In genomic region chr19:46753420-46754155, GRCh38 we compare ENCODE assay signal across 8 cellular contexts. TPM values are rescaled to one million over a fixed set of nuclear protein-coding genes. Genes with fewer than 3 reads are reported as not detected.
DNase-seq lines count a peak whose midpoint lies in the region; ATAC-seq and TF ChIP-seq lines count a peak whose summit lies in the region.

No MANE protein-coding gene starts in this region.

- H3K36me3 ChIP-seq in lower lobe of right lung, result peaks cover 14% of the 10 kb centered on the region

- intact Hi-C loops in lower lobe of right lung (cut with DNase I), result no loop called here

- DNase-seq in GM12864 (ENCODE audit: low read depth), result no peak
- DNase-seq in NCI-H1092 (lab: John Stamatoyannopoulos, UW), result peak; percentile 14
- peak; percentile 39 for DNase-seq in T-helper 22 cell (ENCODE audit: low read depth)
- DNase-seq in astrocyte of the spinal cord (ENCODE audit: low read depth, low spot score), result no peak
- DNase-seq in lower lobe of right lung, result no peak
- DNase-seq in stimulated activated naive CD8-positive, alpha-beta T cell treated with anti-CD3 and anti-CD28 coated beads, Interleukin-15, Interleukin-2, amounts not matched to agents 100 U/mL and 50 U/mL, for 24 hours, result peak; percentile 76

- H3K4me3 ChIP-seq in GM12864 (ENCODE audit: low read depth, low read length), result no peak overlapping the region
- no peak overlapping the region for H3K4me3 ChIP-seq in astrocyte of the spinal cord (ENCODE audit: low read depth, low read length)
- H3K4me3 ChIP-seq in lower lobe of right lung, result no peak overlapping the region

- ATAC-seq in lower lobe of right lung (peak; percentile 49 to 57), HG03280 (IDR thresholded peaks at IDR 0.05; ENCODE audit: unreplicated experiment) (no peak), GM19035 (IDR thresholded peaks at IDR 0.05; ENCODE audit: unreplicated experiment) (no peak)
- ATAC-seq in stimulated activated naive CD8-positive, alpha-beta T cell treated with anti-CD3 and anti-CD28 coated beads, Interleukin-15, Interleukin-2, amounts not matched to agents 100 U/mL and 50 U/mL, for 24 hours, result peak; percentile 76

- TF ChIP-seq CTCF in GM12864 (IDR thresholded peaks at IDR 0.05; ENCODE audit: low read depth, low read length, missing control alignments) (peak; percentile 62), astrocyte of the spinal cord (IDR thresholded peaks at IDR 0.05; ENCODE audit: low read depth, low read length) (peak; percentile 63), lower lobe of right lung (IDR thresholded peaks at IDR 0.05) (peak; percentile 50)

- no peaks in the 10 kb centered on the region for H3K9me3 ChIP-seq in lower lobe of right lung

- no peak overlapping the region for H3K27ac ChIP-seq in lower lobe of right lung

- H3K4me1 ChIP-seq in lower lobe of right lung, result peaks cover 25% of the 10 kb centered on the region

- in situ Hi-C loops in astrocyte of the spinal cord (cut with HindIII; ENCODE audit: low sequenced_read_pairs), result no loop called here

- H3K27me3 ChIP-seq in lower lobe of right lung (ENCODE audit: low read depth), result no peaks in the 10 kb centered on the region

RNA-seq across cellular contexts. Expression of gene STRN4, which starts 7.3 kb away (rescaled TPM):
- 69.1 TPM for total RNA-seq in lower lobe of right lung

RNA-seq across cellular contexts. Expression of gene FKRP, which starts 7.7 kb away (rescaled TPM):
- 13.2 TPM for total RNA-seq in lower lobe of right lung

RNA-seq across cellular contexts. Expression of gene SLC1A5, which starts 34.8 kb away (rescaled TPM):
- total RNA-seq in lower lobe of right lung, result 120 TPM

RNA-seq across cellular contexts. Expression of gene PRKD2, which starts 36.7 kb away (rescaled TPM):
- total RNA-seq in lower lobe of right lung, result 45.0 TPM

Comparison
In these comparisons a context has a peak if more than half of its experiments do, and no peak if none do; other contexts are left out.
1. DNase-seq: peak in NCI-H1092 (single experiment), T-helper 22 cell (single experiment) and stimulated activated naive CD8-positive, alpha-beta T cell treated with anti-CD3 and anti-CD28 coated beads, Interleukin-15, Interleukin-2, amounts not matched to agents 100 U/mL and 50 U/mL, for 24 hours (single experiment); none in GM12864 (single experiment), astrocyte of the spinal cord (single experiment) and lower lobe of right lung (single experiment).
2. ATAC-seq: peak in lower lobe of right lung (2 of 2) and stimulated activated naive CD8-positive, alpha-beta T cell treated with anti-CD3 and anti-CD28 coated beads, Interleukin-15, Interleukin-2, amounts not matched to agents 100 U/mL and 50 U/mL, for 24 hours (single experiment); none in HG03280 (single experiment) and GM19035 (single experiment).
3. Peak in every context shown above with its lines, with median percentiles within 50 percentile points of each other: CTCF ChIP-seq.